8 cellular contexts compared by ENCODE assay signal in genomic region chrX:136880003-136880451, GRCh38. TPM values are rescaled to one million over a fixed set of nuclear protein-coding genes. Genes with fewer than 3 reads are reported as not detected.
DNase-seq lines count a peak whose midpoint lies in the region; ATAC-seq and TF ChIP-seq lines count a peak whose summit lies in the region.

No MANE protein-coding gene starts in this region.

- peak overlapping the region; percentile 85 for H3K4me2 ChIP-seq in neural progenitor cell

- peaks cover 9% of the 10 kb centered on the region for H3K4me1 ChIP-seq in CD4-positive, CD25-positive, alpha-beta regulatory T cell (ENCODE audit: control insufficient read depth, insufficient read depth, low read length, poor library complexity, severe bottlenecking)
- peaks cover 15% of the 10 kb centered on the region for H3K4me1 ChIP-seq in neural progenitor cell

- H3K9me3 Mint-ChIP-seq in CD4-positive, CD25-positive, alpha-beta regulatory T cell, result peaks cover 0 to 3% (median 0%) of the 10 kb centered on the region in 7 donors
- peaks cover 9% of the 10 kb centered on the region for H3K9me3 Mint-ChIP-seq in neural progenitor cell

- peak overlapping the region; percentile 100 for H3K4me3 ChIP-seq in CD4-positive, CD25-positive, alpha-beta regulatory T cell (ENCODE audit: low read depth, low read length)
- H3K4me3 ChIP-seq in fibroblast of pulmonary artery (replicated peaks; ENCODE audit: low read depth, low read length) (peak overlapping the region; percentile 89), neural progenitor cell (peak overlapping the region; percentile 91)

- H3K27ac Mint-ChIP-seq in CD4-positive, CD25-positive, alpha-beta regulatory T cell, result peak overlapping the region; percentile 93 to 99 (median 98)
- peak overlapping the region; percentile 96 for H3K27ac Mint-ChIP-seq in neural progenitor cell

- H2AFZ ChIP-seq in neural progenitor cell (replicated peaks), result no peak overlapping the region

- H3K4me1 Mint-ChIP-seq in CD4-positive, CD25-positive, alpha-beta regulatory T cell, result peaks cover 0 to 28% (median 2%) of the 10 kb centered on the region in 4 donors
- peaks cover 24% of the 10 kb centered on the region for H3K4me1 Mint-ChIP-seq in neural progenitor cell

- peak; percentile 19 to 67 (median 66) for DNase-seq in CD4-positive, CD25-positive, alpha-beta regulatory T cell
- DNase-seq in NCI-H1092 treated with DMSO at 0.1 percent for 48 hours (lab: John Stamatoyannopoulos, UW) (peak; percentile 66), activated T-helper 1 cell treated with Interleukin-2 at 50 U/mL for 16 hours (ENCODE audit: low read depth) (peak; percentile 5), fibroblast of pulmonary artery (ENCODE audit: low read depth) (peak; percentile 11), neural progenitor cell (ENCODE audit: low spot score) (peak; percentile 32), NCI-H2081 treated with DMSO at 0.1 percent for 48 hours (lab: John Stamatoyannopoulos, UW) (no peak), ecto neural progenitor cell (ENCODE audit: low spot score) (no peak)

- peaks cover 70% of the 10 kb centered on the region for H3K79me2 ChIP-seq in neural progenitor cell (ENCODE audit: low read depth)

- H3K9ac ChIP-seq in neural progenitor cell, result peak overlapping the region; percentile 98

- TF ChIP-seq CTCF in fibroblast of pulmonary artery (IDR thresholded peaks at IDR 0.05; ENCODE audit: low read length, missing control alignments), result no peak
- TF ChIP-seq CTCF in neural progenitor cell (IDR thresholded peaks at IDR 0.05), result no peak

- ATAC-seq in CD4-positive, CD25-positive, alpha-beta regulatory T cell (ENCODE audit: low read depth in 2 of 2), result peak; percentile 20 to 32
- ATAC-seq in GM21619 (IDR thresholded peaks at IDR 0.05; ENCODE audit: unreplicated experiment), result peak; percentile 2

- peaks cover 5% of the 10 kb centered on the region for H3K27me3 Mint-ChIP-seq in CD4-positive, CD25-positive, alpha-beta regulatory T cell
- H3K27me3 Mint-ChIP-seq in neural progenitor cell (ENCODE audit: insufficient read depth, low read depth), result peaks cover 5% of the 10 kb centered on the region

- peak overlapping the region; percentile 95 for H3K27ac ChIP-seq in CD4-positive, CD25-positive, alpha-beta regulatory T cell (ENCODE audit: insufficient read depth, low read length, poor library complexity, severe bottlenecking)
- H3K27ac ChIP-seq in neural progenitor cell, result peak overlapping the region; percentile 65

- peak overlapping the region; percentile 93 to 99 (median 96) for H3K4me3 Mint-ChIP-seq in CD4-positive, CD25-positive, alpha-beta regulatory T cell
- H3K4me3 Mint-ChIP-seq in neural progenitor cell, result peak overlapping the region; percentile 98

- H3K36me3 ChIP-seq in CD4-positive, CD25-positive, alpha-beta regulatory T cell (ENCODE audit: control insufficient read depth, insufficient read depth, low read length), result peaks cover 19% of the 10 kb centered on the region
- H3K36me3 ChIP-seq in neural progenitor cell, result peaks cover 26% of the 10 kb centered on the region

- peaks cover 51% of the 10 kb centered on the region for H4K20me1 ChIP-seq in neural progenitor cell (ENCODE audit: low read depth)

- H3K27me3 ChIP-seq in CD4-positive, CD25-positive, alpha-beta regulatory T cell (ENCODE audit: control insufficient read depth, insufficient read depth, low read length), result no peaks in the 10 kb centered on the region
- H3K27me3 ChIP-seq in neural progenitor cell, result no peaks in the 10 kb centered on the region

- H3K9me3 ChIP-seq in CD4-positive, CD25-positive, alpha-beta regulatory T cell (ENCODE audit: control insufficient read depth in 2 of 2, low read length in 2 of 2), result no peaks in the 10 kb centered on the region
- H3K9me3 ChIP-seq in neural progenitor cell (ENCODE audit: low read depth), result peaks cover 4% of the 10 kb centered on the region

- H3F3A ChIP-seq in neural progenitor cell (ENCODE audit: low read depth), result peaks cover 32% of the 10 kb centered on the region

- H3K36me3 Mint-ChIP-seq in CD4-positive, CD25-positive, alpha-beta regulatory T cell, result peaks cover 14% of the 10 kb centered on the region
- H3K36me3 Mint-ChIP-seq in neural progenitor cell, result peaks cover 24% of the 10 kb centered on the region

RNA-seq across cellular contexts. Expression of gene RBMX, which starts 0.5 kb away (rescaled TPM):
- total RNA-seq in CD4-positive, CD25-positive, alpha-beta regulatory T cell, result 249 TPM
- polyA plus RNA-seq in CD4-positive, CD25-positive, alpha-beta regulatory T cell, result 100 to 1,000 TPM; 181 to 243 (median 200) TPM
- 1,172 and 1,287 TPM in 2 replicates for total RNA-seq in neural progenitor cell (ENCODE audit: low replicate concordance)

Comparison
In these comparisons a context has a peak if more than half of its experiments do, and no peak if none do; other contexts are left out.
1. DNase-seq: peak in CD4-positive, CD25-positive, alpha-beta regulatory T cell (3 of 3), NCI-H1092 treated with DMSO at 0.1 percent for 48 hours (single experiment), activated T-helper 1 cell treated with Interleukin-2 at 50 U/mL for 16 hours (single experiment), fibroblast of pulmonary artery (single experiment) and neural progenitor cell (single experiment); none in NCI-H2081 treated with DMSO at 0.1 percent for 48 hours (single experiment) and ecto neural progenitor cell (single experiment).
2. Peak in every context shown above with its lines, with median percentiles within 50 percentile points of each other: H3K4me3 ChIP-seq.